In genomic region chr7:81598951-81599350, GRCh38 we compare ENCODE assay signal across 18 cellular contexts.
DNase-seq lines count a peak whose midpoint lies in the region; ATAC-seq and TF ChIP-seq lines count a peak whose summit lies in the region.
"Had no signal": no experiment of that assay in that cellular context is flagged by ENCODE, and none has a peak within 500 bp of the region (broad histone marks: within the 10 kb centered on the region; RNA-seq: fewer than 3 reads in every experiment).

No MANE protein-coding gene starts in this region.

- H3F3A ChIP-seq in MM.1S (ENCODE audit: insufficient read depth, low read length) = no peaks in the 10 kb centered on the region

- H3K4me3 ChIP-seq in MM.1S (ENCODE audit: low read length) (no peak overlapping the region), brain microvascular endothelial cell (ENCODE audit: low read depth, low read length) (no peak overlapping the region)
- H3K4me3 ChIP-seq: BLaER1, GM23338 had no signal

- H3K36me3 ChIP-seq in MM.1S (replicated peaks; ENCODE audit: insufficient read depth, low read length) = no peaks in the 10 kb centered on the region
- H3K36me3 ChIP-seq in brain microvascular endothelial cell (replicated peaks) = no peaks in the 10 kb centered on the region
- H3K36me3 ChIP-seq: BLaER1 had no signal

- no peaks in the 10 kb centered on the region for H3K79me2 ChIP-seq in MM.1S (ENCODE audit: low read length)

- H3K9ac ChIP-seq in MM.1S (ENCODE audit: low read length) = no peak overlapping the region
- H3K9ac ChIP-seq: BLaER1 had no signal

- H4K20me1 ChIP-seq in MM.1S (ENCODE audit: insufficient read depth, low read length) = no peaks in the 10 kb centered on the region
- H4K20me1 ChIP-seq: BLaER1 had no signal

- TF ChIP-seq CTCF in MM.1S (IDR thresholded peaks at IDR 0.05; ENCODE audit: low read length) (no peak), brain microvascular endothelial cell (IDR thresholded peaks at IDR 0.05; ENCODE audit: low read depth, low read length, missing control alignments) (no peak)

- H3K27ac ChIP-seq in MM.1S (ENCODE audit: low read length) (no peak overlapping the region), brain microvascular endothelial cell (peak overlapping the region; percentile 59)
- H3K27ac ChIP-seq: BLaER1, C4-2B had no signal

- H3K27me3 ChIP-seq in MM.1S (replicated peaks; ENCODE audit: insufficient read depth, low read length) (no peaks in the 10 kb centered on the region), brain microvascular endothelial cell (replicated peaks) (no peaks in the 10 kb centered on the region)
- H3K27me3 ChIP-seq: BLaER1 had no signal

- no peaks in the 10 kb centered on the region for H3K4me1 ChIP-seq in MM.1S (ENCODE audit: low read length)
- H3K4me1 ChIP-seq: BLaER1, Caco-2 had no signal

- DNase-seq in MM.1S = peak; percentile 43
- no peak for DNase-seq in brain microvascular endothelial cell
- DNase-seq in NCI-H2081 (lab: John Stamatoyannopoulos, UW) = no peak
- no peak for DNase-seq in NCI-H446 (lab: John Stamatoyannopoulos, UW)
- DNase-seq in 8988T = no peak
- DNase-seq: Caco-2; CD4-positive, CD25-positive, alpha-beta regulatory T cell; CD8-positive, alpha-beta T cell; DMS153; DND-41; H9 had no signal

- H3K9me2 ChIP-seq in MM.1S (replicated peaks; ENCODE audit: insufficient read depth, low read length) = no peaks in the 10 kb centered on the region

- in situ Hi-C loops in brain microvascular endothelial cell (cut with HindIII; ENCODE audit: low pct_ligation_motif_present, low sequenced_read_pairs) = no loop called here

- peak overlapping the region; percentile 22; the same call in 1 of the 2 replicates for H3K4me2 ChIP-seq in MM.1S (ENCODE audit: low read depth, low read length)
- H3K4me2 ChIP-seq: BLaER1, GM23338 had no signal

- no peaks in the 10 kb centered on the region for H3K9me3 ChIP-seq in MM.1S (replicated peaks; ENCODE audit: insufficient read depth, low read length)
- H3K9me3 ChIP-seq: BLaER1, Caco-2 had no signal

- ATAC-seq in GM18867 (IDR thresholded peaks at IDR 0.05; ENCODE audit: unreplicated experiment) = peak; percentile 44
- ATAC-seq in HG03432 (IDR thresholded peaks at IDR 0.05; ENCODE audit: unreplicated experiment) = peak; percentile 52
- ATAC-seq in GM18858 (IDR thresholded peaks at IDR 0.05; ENCODE audit: unreplicated experiment) = no peak
- ATAC-seq: CD8-positive, alpha-beta T cell; GM23338; HCT116 had no signal

- H2AFZ ChIP-seq in MM.1S (ENCODE audit: low read length) = no peak overlapping the region
- H2AFZ ChIP-seq: GM23338 had no signal
